19 cellular contexts compared by ENCODE assay signal in the genomic region with DNA sequence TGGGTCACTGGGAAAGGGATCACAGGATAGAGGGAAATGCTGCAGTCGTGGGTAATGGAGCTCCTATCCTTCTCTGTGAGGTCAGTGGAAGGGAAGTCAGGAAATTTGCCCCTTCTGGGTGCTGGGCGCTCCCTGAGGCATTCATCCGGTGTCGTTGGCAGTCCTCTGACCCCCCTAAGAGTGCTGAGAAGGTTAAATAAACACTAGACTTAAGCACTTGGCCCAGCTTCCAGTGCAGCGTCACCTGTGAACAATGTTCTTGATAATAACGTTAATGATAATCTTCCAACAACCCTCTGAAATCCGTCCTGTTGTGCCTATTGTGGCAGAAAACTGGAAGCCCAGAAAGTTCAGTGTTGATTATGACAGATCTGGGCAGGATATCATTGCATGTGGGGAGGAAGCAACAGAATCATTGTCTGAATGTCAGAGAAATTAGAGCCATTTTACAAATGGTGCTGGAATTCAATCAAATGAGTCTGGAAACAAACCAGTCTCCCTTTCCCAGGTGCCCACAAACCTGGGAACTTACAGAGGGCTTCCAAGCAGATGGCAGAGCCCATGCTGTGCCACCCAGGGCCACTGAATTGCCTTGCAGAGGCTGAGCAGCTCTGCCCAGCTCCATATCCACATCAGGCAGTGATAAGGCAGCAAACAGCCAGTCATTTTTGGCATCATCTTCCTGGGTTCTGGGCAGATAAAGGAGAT.
A peak's percentile ranks its signal among the peaks of the same experiment; 100 is the strongest.
DNase-seq lines count a peak whose midpoint lies in the region; ATAC-seq and TF ChIP-seq lines count a peak whose summit lies in the region.
"Had no signal": no experiment of that assay in that cellular context is flagged by ENCODE, and none has a peak within 500 bp of the region (broad histone marks: within the 10 kb centered on the region; RNA-seq: fewer than 3 reads in every experiment).

No MANE protein-coding gene starts in this region.

- DNase-seq in DMS79 (lab: John Stamatoyannopoulos, UW) (peak; percentile 38), NCI-H1105 treated with DMSO at 0.1 percent for 48 hours (lab: John Stamatoyannopoulos, UW) (peak; percentile 75), cerebellar cortex (ENCODE audit: low spot score) (peak; percentile 81), neural crest cell (ENCODE audit: low read depth, low spot score) (no peak), SIG-M5 treated with dmso at 0.1 percent for 504 hours (lab: John Stamatoyannopoulos, UW; ENCODE audit: unreplicated experiment) (no peak), activated T-cell treated with anti-CD3 and anti-CD28 coated beads for 4 hours (no peak)
- DNase-seq: activated CD4-positive, alpha-beta T cell treated with anti-CD3 and anti-CD28 coated beads for 4 hours; activated CD8-positive, alpha-beta memory T cell treated with anti-CD3 and anti-CD28 coated beads, Interleukin-2, amount 10 ng/mL, durations not matched to agents 7 days and 5 days; erythroblast; NCI-H1436 treated with DMSO at 0.1 percent for 48 hours; NCI-H524; retina; Right ventricle myocardium superior; T-cell had no signal

- H3K4me1 Mint-ChIP-seq in neural crest cell: peaks cover under 1% of the 10 kb centered on the region
- H3K4me1 Mint-ChIP-seq: activated CD8-positive, alpha-beta memory T cell treated with anti-CD3 and anti-CD28 coated beads, Interleukin-2, amount 10 ng/mL, durations not matched to agents 7 days and 5 days; GM23338; T-cell had no signal

- H3K27me3 Mint-ChIP-seq in neural crest cell (ENCODE audit: low read depth): no peaks in the 10 kb centered on the region

- H3K9me3 Mint-ChIP-seq in neural crest cell: no peaks in the 10 kb centered on the region
- H3K9me3 Mint-ChIP-seq: activated T-helper 2 cell treated with anti-CD3 and anti-CD28 coated beads, Interferon-gamma antibody, Interleukin-2, Interleukin-4, amounts not matched to agents 10 μg/mL and 5 μg/mL and 100 μg/mL, durations not matched to agents 14 hours and 24 hours and 36 hours; GM23338; T-cell had no signal

- no peak overlapping the region for H3K4me3 Mint-ChIP-seq in neural crest cell
- H3K4me3 Mint-ChIP-seq: activated CD8-positive, alpha-beta memory T cell treated with anti-CD3 and anti-CD28 coated beads, Interleukin-2, amount 10 ng/mL, durations not matched to agents 7 days and 5 days; GM23338; T-cell had no signal

- TF ChIP-seq CTCF in neural crest cell (conservative IDR thresholded peaks at IDR 0.05): no peak

- H3K27ac Mint-ChIP-seq in neural crest cell (ENCODE audit: unreplicated experiment): peak overlapping the region; percentile 84
- H3K27ac Mint-ChIP-seq: activated CD8-positive, alpha-beta memory T cell treated with anti-CD3 and anti-CD28 coated beads, Interleukin-2, amount 10 ng/mL, durations not matched to agents 7 days and 5 days; activated T-helper 2 cell treated with anti-CD3 and anti-CD28 coated beads, Interferon-gamma antibody, Interleukin-2, Interleukin-4, amounts not matched to agents 10 μg/mL and 5 μg/mL and 100 μg/mL, durations not matched to agents 14 hours and 24 hours and 36 hours; GM23338; T-cell had no signal

- ATAC-seq in HG02763 (IDR thresholded peaks at IDR 0.05; ENCODE audit: unreplicated experiment) (no peak), GM21717 (IDR thresholded peaks at IDR 0.05; ENCODE audit: unreplicated experiment) (no peak)
- ATAC-seq: activated CD8-positive, alpha-beta memory T cell treated with anti-CD3 and anti-CD28 coated beads, Interleukin-2, amount 10 ng/mL, durations not matched to agents 7 days and 5 days; gastroesophageal sphincter; GM23338; T-cell had no signal

- H3K36me3 Mint-ChIP-seq in neural crest cell (ENCODE audit: low read depth): no peaks in the 10 kb centered on the region
- H3K36me3 Mint-ChIP-seq: activated CD8-positive, alpha-beta memory T cell treated with anti-CD3 and anti-CD28 coated beads, Interleukin-2, amount 10 ng/mL, durations not matched to agents 7 days and 5 days; T-cell had no signal

Comparison
In these comparisons a context has a peak if more than half of its experiments do, and no peak if none do; other contexts are left out.
1. DNase-seq: peak in DMS79 (single experiment), NCI-H1105 treated with DMSO at 0.1 percent for 48 hours (single experiment) and cerebellar cortex (single experiment); none in neural crest cell (single experiment), SIG-M5 treated with dmso at 0.1 percent for 504 hours (single experiment) and activated T-cell treated with anti-CD3 and anti-CD28 coated beads for 4 hours (single experiment).